Comparison of ENCODE assay signal across 8 cellular contexts in the genomic region with DNA sequence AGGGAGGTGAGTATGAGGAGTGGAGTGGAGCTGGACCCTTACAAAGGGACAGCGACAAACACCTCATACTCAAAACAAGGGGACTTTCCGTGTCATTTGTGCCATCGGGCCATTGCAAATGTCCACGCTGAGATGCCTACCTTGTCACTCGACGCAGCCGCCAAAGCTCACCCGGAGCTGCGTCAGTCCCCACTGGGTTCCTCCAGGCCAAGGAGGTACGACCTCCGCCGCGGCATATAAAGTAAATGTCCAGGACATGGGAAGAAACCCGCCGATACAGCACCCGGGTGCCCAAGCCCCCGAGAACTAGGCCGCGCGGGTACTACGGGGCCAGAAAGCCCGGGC. TPM values are rescaled to one million over a fixed set of nuclear protein-coding genes. Genes with fewer than 3 reads are reported as not detected.
DNase-seq lines count a peak whose midpoint lies in the region; ATAC-seq and TF ChIP-seq lines count a peak whose summit lies in the region.
"Not testable (repeated sequence)": the region's sequence is repeated elsewhere in the genome, so short reads cannot be mapped to it uniquely, and the experiment has no call there.

No MANE protein-coding gene starts in this region.

- H2BK120ac ChIP-seq in trophoblast cell (ENCODE audit: insufficient read depth, low read length, poor library complexity): not testable (repeated sequence)

- not testable (repeated sequence) for H2AFZ ChIP-seq in trophoblast cell (ENCODE audit: insufficient read depth, low read length, poor library complexity)

- not testable (repeated sequence) for H3K27me3 Mint-ChIP-seq in CD4-positive, CD25-positive, alpha-beta regulatory T cell; MCF 10A (ENCODE audit: insufficient read depth, unreplicated experiment)

- H3K4ac ChIP-seq in trophoblast cell (ENCODE audit: low read depth, low read length): not testable (repeated sequence)

- H3K27ac Mint-ChIP-seq in CD4-positive, CD25-positive, alpha-beta regulatory T cell: peak overlapping the region in 2 of 3 donors; percentile 75 to 89
- H3K27ac Mint-ChIP-seq in MCF 10A (ENCODE audit: low read depth, unreplicated experiment): peak overlapping the region; percentile 74

- H3K79me2 ChIP-seq in trophoblast cell (ENCODE audit: control insufficient read depth, insufficient read depth, low read length, poor library complexity): not testable (repeated sequence)

- H3K4me1 Mint-ChIP-seq in CD4-positive, CD25-positive, alpha-beta regulatory T cell: peaks cover 9 to 22% (median 16%) of the 10 kb centered on the region in 4 donors
- not testable (repeated sequence) for H3K4me1 Mint-ChIP-seq in MCF 10A (ENCODE audit: insufficient read depth, unreplicated experiment)

- H3K4me3 Mint-ChIP-seq in CD4-positive, CD25-positive, alpha-beta regulatory T cell: peak overlapping the region; percentile 71 to 87 (median 80)
- peak overlapping the region; percentile 78 for H3K4me3 Mint-ChIP-seq in MCF 10A (ENCODE audit: unreplicated experiment)

- peak overlapping the region; percentile 7 for H3K4me2 ChIP-seq in trophoblast cell (ENCODE audit: low read length)

- H3K9me3 ChIP-seq in CD4-positive, CD25-positive, alpha-beta regulatory T cell (ENCODE audit: control insufficient read depth in 2 of 2, low read length in 2 of 2); trophoblast cell (ENCODE audit: insufficient read depth, low read depth, low read length); thymus (ENCODE audit: control insufficient read depth): not testable (repeated sequence)

- not testable (repeated sequence) for TF ChIP-seq CTCF in MCF 10A (IDR thresholded peaks at IDR 0.05; ENCODE audit: unreplicated experiment); fibroblast of pulmonary artery (IDR thresholded peaks at IDR 0.05; ENCODE audit: low read length, missing control alignments); lower leg skin (IDR thresholded peaks at IDR 0.05)

- not testable (repeated sequence) for H3K4me1 ChIP-seq in CD4-positive, CD25-positive, alpha-beta regulatory T cell (ENCODE audit: control insufficient read depth, insufficient read depth, low read length, poor library complexity, severe bottlenecking); trophoblast cell (ENCODE audit: control insufficient read depth in 1 of 2, insufficient read depth in 2 of 2, low read length in 2 of 2); thymus (ENCODE audit: control insufficient read depth, insufficient read depth, low read length)

- intact Hi-C loops in MCF 10A (cut with micrococcal nuclease); lower leg skin (cut with DNase I; ENCODE audit: low total_unique reads): not testable (repeated sequence)

- not testable (repeated sequence) for H3K27me3 ChIP-seq in CD4-positive, CD25-positive, alpha-beta regulatory T cell (ENCODE audit: control insufficient read depth, insufficient read depth, low read length); trophoblast cell (ENCODE audit: insufficient read depth, low read length); thymus (ENCODE audit: control insufficient read depth, insufficient read depth)

- not testable (repeated sequence) for H2BK12ac ChIP-seq in trophoblast cell (ENCODE audit: low read length)

- not testable (repeated sequence) for ATAC-seq in CD4-positive, CD25-positive, alpha-beta regulatory T cell (ENCODE audit: low read depth in 2 of 2)

- not testable (repeated sequence) for TF ChIP-seq POLR2A in lower leg skin (IDR thresholded peaks at IDR 0.05)

- not testable (repeated sequence) for H3K9me3 Mint-ChIP-seq in CD4-positive, CD25-positive, alpha-beta regulatory T cell; MCF 10A (ENCODE audit: unreplicated experiment)

- H3K79me1 ChIP-seq in trophoblast cell (ENCODE audit: low read length): not testable (repeated sequence)

- 30 to 53% methylated on average over 21 to 22 of the region's 22 CpGs for WGBS in lower leg skin, 2 donors
- WGBS in trophoblast cell (ENCODE audit: extremely low coverage, insufficient coverage, insufficient read length): no CpG with 5 or more reads among the region's 22 CpGs
- WGBS in thymus: 18% methylated on average over 22 of the region's 22 CpGs

- H3K14ac ChIP-seq in trophoblast cell (ENCODE audit: low read length): not testable (repeated sequence)

- not testable (repeated sequence) for H3K36me3 ChIP-seq in CD4-positive, CD25-positive, alpha-beta regulatory T cell (ENCODE audit: control insufficient read depth, insufficient read depth, low read length); trophoblast cell (ENCODE audit: control insufficient read depth in 1 of 2, insufficient read depth in 2 of 2, low read length in 2 of 2); thymus (ENCODE audit: control insufficient read depth, insufficient read depth)

- H3K23ac ChIP-seq in trophoblast cell (ENCODE audit: low read length): not testable (repeated sequence)

- CTCF ChIA-PET in MCF 10A (lab: Yijun Ruan, JAX): interaction anchor here (0.6 to 1.4 kb wide), 2 partner anchors 173 to 177 kb away, joined by 3 to 4 read pairs; no protein-coding TSS in a partner anchor

- not testable (repeated sequence) for H4K12ac ChIP-seq in trophoblast cell (ENCODE audit: low read depth, low read length)

- peak overlapping the region; percentile 31 for H3K4me3 ChIP-seq in CD4-positive, CD25-positive, alpha-beta regulatory T cell (ENCODE audit: low read depth, low read length)
- H3K4me3 ChIP-seq in Jurkat, Clone E6-1 (ENCODE audit: low read length): peak overlapping the region; percentile 40
- H3K4me3 ChIP-seq in fibroblast of pulmonary artery (replicated peaks; ENCODE audit: low read depth, low read length) (peak overlapping the region; percentile 51), lower leg skin (ENCODE audit: low read depth, poor library complexity, severe bottlenecking) (peak overlapping the region; percentile 45), thymus (ENCODE audit: low read length) (peak overlapping the region; percentile 51)
- not testable (repeated sequence) for H3K4me3 ChIP-seq in trophoblast cell (ENCODE audit: low read depth, low read length)

- POLR2A ChIA-PET in MCF 10A (lab: Yijun Ruan, JAX): interaction anchor here (0.8 kb wide), 2 partner anchors 111 to 311 kb away, joined by 4 read pairs; no protein-coding TSS in a partner anchor

- DNase-seq in CD4-positive, CD25-positive, alpha-beta regulatory T cell: peak in 2 of 3 donors; percentile 12 to 15
- DNase-seq in Jurkat, Clone E6-1 (ENCODE audit: low read depth, low spot score); MCF 10A (ENCODE audit: unreplicated experiment); fibroblast of pulmonary artery (ENCODE audit: low read depth); lower leg skin (ENCODE audit: low spot score in 2 of 2); trophoblast cell: not testable (repeated sequence)
- DNase-seq in activated CD8-positive, alpha-beta memory T cell treated with anti-CD3 and anti-CD28 coated beads, Interleukin-2, amount 50 U/mL, for 48 hours: peak; percentile 56

- not testable (repeated sequence) for H4K91ac ChIP-seq in trophoblast cell (ENCODE audit: low read depth, low read length)

- H3K27ac ChIP-seq in CD4-positive, CD25-positive, alpha-beta regulatory T cell (ENCODE audit: insufficient read depth, low read length, poor library complexity, severe bottlenecking); thymus (ENCODE audit: low read depth): not testable (repeated sequence)
- peak overlapping the region; percentile 34 for H3K27ac ChIP-seq in trophoblast cell (ENCODE audit: low read depth, low read length)

- not testable (repeated sequence) for H3K18ac ChIP-seq in trophoblast cell (ENCODE audit: low read length)

- not testable (repeated sequence) for H3K36me3 Mint-ChIP-seq in CD4-positive, CD25-positive, alpha-beta regulatory T cell; MCF 10A (ENCODE audit: insufficient read depth, unreplicated experiment)

- not testable (repeated sequence) for H2BK5ac ChIP-seq in trophoblast cell (ENCODE audit: low read depth, low read length, poor library complexity)

- peak overlapping the region; percentile 23 for H4K8ac ChIP-seq in trophoblast cell (ENCODE audit: low read depth, low read length)

- H3K9ac ChIP-seq in trophoblast cell (ENCODE audit: low read length): not testable (repeated sequence)

- BruUV-seq in MCF 10A (replicated peaks; lab: Mats Ljungman, UMichigan): not testable (repeated sequence)

- not testable (repeated sequence) for H2AK5ac ChIP-seq in trophoblast cell (ENCODE audit: low read length)

RNA-seq across cellular contexts. Expression of a gene that starts 1.1 kb away (rescaled TPM):
- total RNA-seq in CD4-positive, CD25-positive, alpha-beta regulatory T cell: 48.1 TPM
- polyA plus RNA-seq in CD4-positive, CD25-positive, alpha-beta regulatory T cell: 1 to 10 TPM; 1.9 to 3.6 (median 2.3) TPM
- polyA plus RNA-seq in Jurkat, Clone E6-1 (2012; ENCODE audit: insufficient read depth, insufficient read length): 0.81 TPM
- 13.9 and 16.2 TPM in 2 replicates for total RNA-seq in MCF 10A (2022)
- 10 to 100 TPM; 10.5 to 24.8 (median 12.8) TPM for total RNA-seq in lower leg skin
- 4.3 and 4.7 TPM in 2 replicates for polyA plus RNA-seq in trophoblast cell (2013)
- polyA plus RNA-seq in thymus: 1.8 TPM

RNA-seq across cellular contexts. Expression of a gene that starts 49.6 kb away (rescaled TPM):
- 32.5 TPM for total RNA-seq in CD4-positive, CD25-positive, alpha-beta regulatory T cell
- polyA plus RNA-seq in CD4-positive, CD25-positive, alpha-beta regulatory T cell: 1 to 10 TPM; 2.0 to 6.3 (median 5.0) TPM
- polyA plus RNA-seq in Jurkat, Clone E6-1 (2012; ENCODE audit: insufficient read depth, insufficient read length): 31.1 TPM
- total RNA-seq in MCF 10A (2022): 53.7 and 54.6 TPM in 2 replicates
- 10 to 100 TPM; 14.8 to 25.5 (median 21.2) TPM for total RNA-seq in lower leg skin
- 16.4 TPM in 2 replicates for polyA plus RNA-seq in trophoblast cell (2013)
- 18.7 TPM for polyA plus RNA-seq in thymus
